ENCODE assay signal across 15 cellular contexts in the genomic region with DNA sequence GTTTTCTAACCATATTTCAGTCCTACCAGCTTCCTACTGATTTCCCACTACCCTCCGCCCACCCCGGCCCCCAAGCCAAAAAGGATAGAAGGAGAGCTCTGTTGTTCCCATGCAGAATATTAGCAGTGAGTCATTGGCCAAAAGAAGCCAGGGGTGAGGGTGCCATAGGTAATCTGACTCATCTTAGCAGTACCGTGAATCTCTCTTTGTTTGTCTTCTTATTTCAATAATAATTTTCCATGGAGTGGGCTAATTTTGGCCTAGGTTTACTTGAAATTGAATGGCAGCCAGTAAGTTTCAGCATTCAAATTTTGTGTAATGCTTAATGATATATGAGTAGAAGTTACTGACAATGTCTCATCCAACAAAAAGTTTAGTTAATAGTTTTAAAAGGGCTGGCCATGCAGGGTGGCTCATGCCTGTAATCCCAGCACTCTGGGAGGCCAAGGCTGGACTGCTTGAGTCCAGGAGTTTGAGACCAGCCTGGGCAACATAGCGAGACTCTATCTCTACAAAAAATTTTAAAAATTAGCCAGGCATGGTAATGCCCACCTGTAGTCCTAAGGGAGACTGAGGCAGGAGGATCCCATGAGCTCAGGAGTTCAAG.
DNase-seq lines count a peak whose midpoint lies in the region; ATAC-seq, FAIRE-seq and TF ChIP-seq lines count a peak whose summit lies in the region.
"Had no signal": no experiment of that assay in that cellular context is flagged by ENCODE, and none has a peak within 500 bp of the region (broad histone marks: within the 10 kb centered on the region; RNA-seq: fewer than 3 reads in every experiment).

No MANE protein-coding gene starts in this region.

- peaks cover 98% of the 10 kb centered on the region for H3K79me2 ChIP-seq in osteoblast (ENCODE audit: insufficient read depth, low read length)

- no peak overlapping the region for H3K4me2 ChIP-seq in osteoblast (ENCODE audit: insufficient read depth, low read length)

- H4K20me1 ChIP-seq in osteoblast (ENCODE audit: insufficient read depth, low read length), result peaks cover 64% of the 10 kb centered on the region

- H3K27ac ChIP-seq in osteoblast (ENCODE audit: low read depth, low read length), result peak overlapping the region; percentile 65

- FAIRE-seq in RCC 7860 (lab: Jason Lieb, UNC), result peak; percentile 46
- FAIRE-seq: HepG2 had no signal

- no peaks in the 10 kb centered on the region for H3K27me3 ChIP-seq in osteoblast (ENCODE audit: insufficient read depth, low read length)

- H2AFZ ChIP-seq in osteoblast (ENCODE audit: low read length), result no peak overlapping the region

- H3K4me1 ChIP-seq in osteoblast (ENCODE audit: insufficient read depth, low read length), result peaks cover 35% of the 10 kb centered on the region

- no peak for ATAC-seq in GM18519 (IDR thresholded peaks at IDR 0.05; ENCODE audit: low FRiP score, unreplicated experiment)
- no peak for ATAC-seq in GM21723 (IDR thresholded peaks at IDR 0.05; ENCODE audit: unreplicated experiment)
- no peak for ATAC-seq in GM21737 (IDR thresholded peaks at IDR 0.05; ENCODE audit: unreplicated experiment)
- ATAC-seq: HepG2; stimulated activated naive CD8-positive, alpha-beta T cell treated with anti-CD3 and anti-CD28 coated beads, Interleukin-15, amount 100 ng/mL, for 72 hours had no signal

- peak; percentile 69 for DNase-seq in ELR (ENCODE audit: low read depth)
- DNase-seq in RCC 7860 (ENCODE audit: low spot score), result peak; percentile 36
- peak; percentile 78 for DNase-seq in epithelial cell of esophagus (ENCODE audit: low read depth)
- DNase-seq in osteoblast (ENCODE audit: insufficient read length, low spot score, missing footprints), result no peak
- DNase-seq in activated naive CD4-positive, alpha-beta T cell treated with anti-CD3 and anti-CD28 coated beads, Interleukin-2, amount 50 U/mL, for 16 hours, result no peak
- DNase-seq: activated CD4-positive, alpha-beta T cell treated with anti-CD3 and anti-CD28 coated beads, Interleukin-2, amount 50 U/mL, for 48 hours; activated naive CD4-positive, alpha-beta T cell treated with Interleukin-2 at 50 U/mL for 16 hours; CD4-positive, alpha-beta T cell; hippocampal formation; stimulated activated CD4-positive, alpha-beta T cell treated with anti-CD3 and anti-CD28 coated beads, Interleukin-4, amount 100 ng/mL, for 4 hours; stimulated activated naive CD8-positive, alpha-beta T cell treated with anti-CD3 and anti-CD28 coated beads, Interleukin-15, amount 100 ng/mL, for 72 hours had no signal

- no peaks in the 10 kb centered on the region for H3K9me3 ChIP-seq in osteoblast (ENCODE audit: low read depth, low read length)

- H3K4me3 ChIP-seq in epithelial cell of esophagus (ENCODE audit: low read length), result no peak overlapping the region
- no peak overlapping the region for H3K4me3 ChIP-seq in osteoblast (ENCODE audit: insufficient read depth, low read length)

- no peak for TF ChIP-seq CTCF in epithelial cell of esophagus (IDR thresholded peaks at IDR 0.05; ENCODE audit: insufficient read depth, low read depth, low read length, missing control alignments)
- TF ChIP-seq CTCF in osteoblast (IDR thresholded peaks at IDR 0.05; ENCODE audit: extremely low read depth, low read depth, low read length), result no peak

- peaks cover 29% of the 10 kb centered on the region for H3K36me3 ChIP-seq in osteoblast (ENCODE audit: insufficient read depth, low read length)

Comparison
In these comparisons a context has a peak if more than half of its experiments do, and no peak if none do; other contexts are left out.
1. DNase-seq: peak in ELR (single experiment), RCC 7860 (single experiment) and epithelial cell of esophagus (single experiment); none in osteoblast (single experiment) and activated naive CD4-positive, alpha-beta T cell treated with anti-CD3 and anti-CD28 coated beads, Interleukin-2, amount 50 U/mL, for 16 hours (single experiment).